9 cellular contexts compared by ENCODE assay signal in the genomic region with DNA sequence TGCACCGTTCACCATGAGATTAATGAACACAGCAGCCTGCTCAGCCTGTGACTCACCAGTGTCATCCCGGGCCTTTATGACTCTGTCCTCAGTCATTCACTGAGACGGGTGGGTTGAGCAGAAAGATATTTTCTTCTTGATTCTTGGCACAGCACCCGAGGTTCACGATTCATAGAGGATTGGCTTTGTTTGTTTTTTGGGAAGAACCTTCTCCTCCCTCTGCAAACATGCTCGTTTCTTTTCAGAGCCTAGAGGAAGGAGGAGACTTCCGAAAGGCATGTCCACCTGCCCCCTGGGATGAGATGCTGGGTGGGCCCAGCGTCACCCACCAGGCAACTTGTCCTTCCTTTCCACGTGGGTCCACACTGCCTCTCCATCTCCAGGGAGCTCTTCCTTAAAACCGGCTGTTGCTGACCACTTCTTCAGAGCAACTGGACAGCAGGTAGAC.
DNase-seq lines count a peak whose midpoint lies in the region; ATAC-seq and TF ChIP-seq lines count a peak whose summit lies in the region.
"Had no signal": no experiment of that assay in that cellular context is flagged by ENCODE, and none has a peak within 500 bp of the region (broad histone marks: within the 10 kb centered on the region; RNA-seq: fewer than 3 reads in every experiment).

No MANE protein-coding gene starts in this region.

- H3K27me3 ChIP-seq in WERI-Rb-1 (ENCODE audit: insufficient read depth, low read depth, severe bottlenecking) (no peaks in the 10 kb centered on the region), skeletal muscle tissue (ENCODE audit: control insufficient read depth in 3 of 3, insufficient read depth in 3 of 3, low read length in 3 of 3) (no peaks in the 10 kb centered on the region)

- DNase-seq in GOT3 (lab: John Stamatoyannopoulos, UW) (peak; percentile 11), WERI-Rb-1 (peak; percentile 46), left ventricle myocardium superior (no peak), NCI-H526 (lab: John Stamatoyannopoulos, UW) (no peak), Kasumi-1 (lab: John Stamatoyannopoulos, UW) (no peak)
- DNase-seq: NCI-H748 treated with DMSO at 0.1 percent for 48 hours had no signal

- peaks cover 6% of the 10 kb centered on the region for H3K9me3 ChIP-seq in WERI-Rb-1 (ENCODE audit: severe bottlenecking)
- H3K9me3 ChIP-seq in skeletal muscle tissue (ENCODE audit: control insufficient read depth in 3 of 3, low read length in 3 of 3): peaks cover 0 to 2% (median 0%) of the 10 kb centered on the region in 3 donors

- peak; percentile 32 for ATAC-seq in left ventricle myocardium superior
- ATAC-seq in GM19455 (IDR thresholded peaks at IDR 0.05; ENCODE audit: unreplicated experiment): no peak
- ATAC-seq in GM18519 (IDR thresholded peaks at IDR 0.05; ENCODE audit: low FRiP score, unreplicated experiment): no peak

- intact Hi-C loops in left ventricle myocardium superior (cut with micrococcal nuclease): no loop called here

- peak overlapping the region in 1 of 3 donors; percentile 25 for H3K9ac ChIP-seq in skeletal muscle tissue (ENCODE audit: low read depth in 1 of 3, low read length in 3 of 3)

- H3K4me3 ChIP-seq in WERI-Rb-1 (ENCODE audit: low read depth, low read length) (no peak overlapping the region), skeletal muscle tissue (ENCODE audit: low read length in 3 of 3) (no peak overlapping the region)

- H3K36me3 ChIP-seq in WERI-Rb-1 (no peaks in the 10 kb centered on the region), skeletal muscle tissue (ENCODE audit: control insufficient read depth in 3 of 3, insufficient read depth in 3 of 3, low read length in 3 of 3) (no peaks in the 10 kb centered on the region)

- no peak for TF ChIP-seq CTCF in WERI-Rb-1 (IDR thresholded peaks at IDR 0.05; ENCODE audit: low read depth, low read length)

- peaks cover 54 to 76% (median 56%) of the 10 kb centered on the region in 3 donors for H3K4me1 ChIP-seq in skeletal muscle tissue (ENCODE audit: control insufficient read depth in 3 of 3, insufficient read depth in 3 of 3, low read length in 3 of 3)

- H3K27ac ChIP-seq in WERI-Rb-1 (no peak overlapping the region), skeletal muscle tissue (ENCODE audit: low read depth, low read length) (peak overlapping the region; percentile 60)

Comparison
In these comparisons a context has a peak if more than half of its experiments do, and no peak if none do; other contexts are left out.
1. DNase-seq: peak in GOT3 (single experiment) and WERI-Rb-1 (single experiment); none in left ventricle myocardium superior (single experiment), NCI-H526 (0 of 2) and Kasumi-1 (0 of 2).